ENCODE assay signal across 1 cellular context in the genomic region with DNA sequence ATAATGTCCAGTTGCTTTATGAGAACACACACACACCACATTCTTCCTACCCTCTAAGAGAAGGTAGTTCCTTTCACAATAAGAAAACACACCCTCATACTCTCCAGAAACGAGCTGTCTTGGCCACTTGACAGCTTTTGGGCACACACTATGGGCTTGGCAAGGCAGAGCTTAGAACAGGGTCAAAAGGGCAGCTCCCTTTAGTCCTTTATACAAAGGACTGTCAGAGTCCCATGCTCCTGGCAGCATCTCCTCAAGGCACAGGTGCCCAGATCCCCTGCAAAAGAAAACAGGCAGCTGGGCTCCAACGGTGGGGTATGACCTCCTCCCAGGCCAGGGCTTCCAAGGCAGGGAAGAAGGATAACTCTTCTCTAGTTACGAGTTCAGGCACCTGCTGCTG.
TF ChIP-seq lines count a peak whose summit lies in the region.

No MANE protein-coding gene starts in this region.

TF ChIP-seq in HepG2, 621 proteins besides CTCF, POLR2A, EP300 and RAD21:
- TF ChIP-seq, protein P1, sequence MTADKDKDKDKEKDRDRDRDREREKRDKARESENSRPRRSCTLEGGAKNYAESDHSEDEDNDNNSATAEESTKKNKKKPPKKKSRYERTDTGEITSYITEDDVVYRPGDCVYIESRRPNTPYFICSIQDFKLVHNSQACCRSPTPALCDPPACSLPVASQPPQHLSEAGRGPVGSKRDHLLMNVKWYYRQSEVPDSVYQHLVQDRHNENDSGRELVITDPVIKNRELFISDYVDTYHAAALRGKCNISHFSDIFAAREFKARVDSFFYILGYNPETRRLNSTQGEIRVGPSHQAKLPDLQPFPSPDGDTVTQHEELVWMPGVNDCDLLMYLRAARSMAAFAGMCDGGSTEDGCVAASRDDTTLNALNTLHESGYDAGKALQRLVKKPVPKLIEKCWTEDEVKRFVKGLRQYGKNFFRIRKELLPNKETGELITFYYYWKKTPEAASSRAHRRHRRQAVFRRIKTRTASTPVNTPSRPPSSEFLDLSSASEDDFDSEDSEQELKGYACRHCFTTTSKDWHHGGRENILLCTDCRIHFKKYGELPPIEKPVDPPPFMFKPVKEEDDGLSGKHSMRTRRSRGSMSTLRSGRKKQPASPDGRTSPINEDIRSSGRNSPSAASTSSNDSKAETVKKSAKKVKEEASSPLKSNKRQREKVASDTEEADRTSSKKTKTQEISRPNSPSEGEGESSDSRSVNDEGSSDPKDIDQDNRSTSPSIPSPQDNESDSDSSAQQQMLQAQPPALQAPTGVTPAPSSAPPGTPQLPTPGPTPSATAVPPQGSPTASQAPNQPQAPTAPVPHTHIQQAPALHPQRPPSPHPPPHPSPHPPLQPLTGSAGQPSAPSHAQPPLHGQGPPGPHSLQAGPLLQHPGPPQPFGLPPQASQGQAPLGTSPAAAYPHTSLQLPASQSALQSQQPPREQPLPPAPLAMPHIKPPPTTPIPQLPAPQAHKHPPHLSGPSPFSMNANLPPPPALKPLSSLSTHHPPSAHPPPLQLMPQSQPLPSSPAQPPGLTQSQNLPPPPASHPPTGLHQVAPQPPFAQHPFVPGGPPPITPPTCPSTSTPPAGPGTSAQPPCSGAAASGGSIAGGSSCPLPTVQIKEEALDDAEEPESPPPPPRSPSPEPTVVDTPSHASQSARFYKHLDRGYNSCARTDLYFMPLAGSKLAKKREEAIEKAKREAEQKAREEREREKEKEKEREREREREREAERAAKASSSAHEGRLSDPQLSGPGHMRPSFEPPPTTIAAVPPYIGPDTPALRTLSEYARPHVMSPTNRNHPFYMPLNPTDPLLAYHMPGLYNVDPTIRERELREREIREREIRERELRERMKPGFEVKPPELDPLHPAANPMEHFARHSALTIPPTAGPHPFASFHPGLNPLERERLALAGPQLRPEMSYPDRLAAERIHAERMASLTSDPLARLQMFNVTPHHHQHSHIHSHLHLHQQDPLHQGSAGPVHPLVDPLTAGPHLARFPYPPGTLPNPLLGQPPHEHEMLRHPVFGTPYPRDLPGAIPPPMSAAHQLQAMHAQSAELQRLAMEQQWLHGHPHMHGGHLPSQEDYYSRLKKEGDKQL (CRISPR knock-in tag; IDR thresholded peaks at IDR 0.05; ENCODE audit: low read depth) = no peak
- TF ChIP-seq FOXA3 (CRISPR knock-in tag; IDR thresholded peaks at IDR 0.05) (no peak), ARNT2 (CRISPR knock-in tag; IDR thresholded peaks at IDR 0.05; ENCODE audit: low read depth) (no peak), TGIF2 (CRISPR knock-in tag; IDR thresholded peaks at IDR 0.05) (no peak), ZNF10 (CRISPR knock-in tag; IDR thresholded peaks at IDR 0.05; ENCODE audit: borderline replicate concordance, low read depth) (no peak), GPN1 (CRISPR knock-in tag; IDR thresholded peaks at IDR 0.05; ENCODE audit: borderline replicate concordance) (no peak), ZNF773 (CRISPR knock-in tag; IDR thresholded peaks at IDR 0.05; ENCODE audit: borderline replicate concordance) (no peak), SNAPC2 (CRISPR knock-in tag; IDR thresholded peaks at IDR 0.05) (no peak), SMARCE1 (IDR thresholded peaks at IDR 0.05; ENCODE audit: borderline replicate concordance) (no peak), FOXK2 (IDR thresholded peaks at IDR 0.05) (no peak), JDP2 (CRISPR knock-in tag; IDR thresholded peaks at IDR 0.05; ENCODE audit: borderline replicate concordance) (no peak), RELA (CRISPR knock-in tag; IDR thresholded peaks at IDR 0.05) (no peak), ZNF367 (CRISPR knock-in tag; IDR thresholded peaks at IDR 0.05; ENCODE audit: borderline replicate concordance) (no peak), ZSCAN25 (CRISPR knock-in tag; IDR thresholded peaks at IDR 0.05) (no peak), RCOR2 (CRISPR knock-in tag; IDR thresholded peaks at IDR 0.05) (no peak)
- TF ChIP-seq, protein P2, sequence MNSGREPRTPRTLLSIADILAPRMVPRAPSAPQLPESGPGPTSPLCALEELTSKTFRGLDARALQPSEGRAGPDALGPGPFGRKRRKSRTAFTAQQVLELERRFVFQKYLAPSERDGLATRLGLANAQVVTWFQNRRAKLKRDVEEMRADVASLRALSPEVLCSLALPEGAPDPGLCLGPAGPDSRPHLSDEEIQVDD (CRISPR knock-in tag; IDR thresholded peaks at IDR 0.05; ENCODE audit: borderline replicate concordance) = no peak
TF ChIP-seq in HepG2: peak in this region for 0.
